ENCODE assay signal across 8 cellular contexts in the genomic region with DNA sequence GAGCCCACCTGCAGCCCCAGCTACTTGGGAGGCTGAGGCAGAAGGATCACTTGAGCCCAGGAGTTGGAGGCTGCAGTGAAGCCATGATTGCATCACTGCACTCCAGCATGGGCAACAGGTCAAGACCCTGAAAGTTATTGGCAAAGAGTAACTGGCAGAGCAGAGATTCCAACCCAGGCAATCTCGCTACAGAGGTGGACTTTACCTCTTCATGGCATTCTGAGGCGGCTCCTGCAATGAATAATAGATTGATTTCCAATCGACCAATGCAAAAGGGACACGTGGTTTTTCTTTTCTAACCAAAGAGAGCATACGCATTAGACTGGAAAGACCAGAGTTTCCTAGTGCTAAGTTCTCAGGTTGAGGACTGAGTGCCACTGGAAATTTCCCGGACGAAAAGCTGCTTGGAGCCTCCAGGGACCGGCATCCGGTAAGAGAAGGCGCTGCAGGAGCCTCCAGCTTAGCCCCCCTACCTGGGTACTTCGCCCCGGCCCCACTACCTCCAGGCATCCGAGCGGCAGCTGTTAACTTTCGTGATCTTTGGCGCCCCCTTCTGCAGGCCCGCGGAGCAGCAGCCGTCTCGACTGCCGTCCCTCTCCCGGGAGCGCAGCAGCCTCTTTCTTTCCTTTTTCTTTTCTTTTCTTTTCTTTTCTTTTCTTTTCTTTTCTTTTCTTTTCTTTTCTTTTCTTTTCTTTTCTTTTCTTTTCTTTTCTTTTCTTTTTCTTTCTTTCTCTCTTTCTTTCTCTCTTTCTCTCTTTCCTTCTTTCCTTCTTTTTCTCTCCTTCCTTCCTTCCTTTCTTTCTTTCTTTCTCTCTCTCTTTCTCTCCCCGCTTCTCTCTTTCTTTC. TPM values are rescaled to one million over a fixed set of nuclear protein-coding genes. Genes with fewer than 3 reads are reported as not detected.
A peak's percentile ranks its signal among the peaks of the same experiment; 100 is the strongest.
DNase-seq lines count a peak whose midpoint lies in the region; ATAC-seq and TF ChIP-seq lines count a peak whose summit lies in the region.

No MANE protein-coding gene starts in this region.

- H3K27ac ChIP-seq in psoas muscle, result no peak overlapping the region

- H3K36me3 Mint-ChIP-seq in activated naive CD8-positive, alpha-beta T cell treated with anti-CD3 and anti-CD28 coated beads for 36 hours, result no peaks in the 10 kb centered on the region

- H3K27me3 Mint-ChIP-seq in activated naive CD8-positive, alpha-beta T cell treated with anti-CD3 and anti-CD28 coated beads for 36 hours, result no peaks in the 10 kb centered on the region

- DNase-seq in DMS153 (lab: John Stamatoyannopoulos, UW), result peak; percentile 56
- peak; percentile 69 for DNase-seq in SK-N-DZ (ENCODE audit: low spot score)
- DNase-seq in activated naive CD8-positive, alpha-beta T cell treated with anti-CD3 and anti-CD28 coated beads for 36 hours, result peak; percentile 77
- DNase-seq in left cardiac atrium, result peak; percentile 80
- peak; percentile 75 to 88 for DNase-seq in psoas muscle

- peak overlapping the region; percentile 12 for H3K4me3 ChIP-seq in psoas muscle

- H3K9me3 Mint-ChIP-seq in activated naive CD8-positive, alpha-beta T cell treated with anti-CD3 and anti-CD28 coated beads for 36 hours, result no peaks in the 10 kb centered on the region

- H3K27ac Mint-ChIP-seq in activated naive CD8-positive, alpha-beta T cell treated with anti-CD3 and anti-CD28 coated beads for 36 hours, result no peak overlapping the region

- no peaks in the 10 kb centered on the region for H3K9me3 ChIP-seq in psoas muscle

- TF ChIP-seq CTCF in LNCAP (IDR thresholded peaks at IDR 0.05), result peak; percentile 81
- peak; percentile 80 for TF ChIP-seq CTCF in psoas muscle (IDR thresholded peaks at IDR 0.05)

- H3K4me1 ChIP-seq in psoas muscle, result peaks cover 12% of the 10 kb centered on the region

- no peak for ATAC-seq in left cardiac atrium
- no peak for ATAC-seq in psoas muscle
- no peak for ATAC-seq in HG03378 (IDR thresholded peaks at IDR 0.05; ENCODE audit: unreplicated experiment)
- no peak for ATAC-seq in HG03439 (IDR thresholded peaks at IDR 0.05; ENCODE audit: unreplicated experiment)

- intact Hi-C loops in left cardiac atrium (cut with DNase I) (loop anchor here (5.0 to 10.0 kb wide), 4 partner anchors 81 to 139 kb away; a partner anchor contains a TSS), psoas muscle (cut with DNase I) (no loop called here)

- no peaks in the 10 kb centered on the region for H3K27me3 ChIP-seq in psoas muscle (ENCODE audit: insufficient read depth in 3 of 3, low read length in 2 of 3)

- no peaks in the 10 kb centered on the region for H3K36me3 ChIP-seq in psoas muscle (ENCODE audit: insufficient read depth in 1 of 2, low read depth in 1 of 2)

- H3K4me1 Mint-ChIP-seq in activated naive CD8-positive, alpha-beta T cell treated with anti-CD3 and anti-CD28 coated beads for 36 hours, result peaks cover 18% of the 10 kb centered on the region

- peak overlapping the region; percentile 22 for H3K4me3 Mint-ChIP-seq in activated naive CD8-positive, alpha-beta T cell treated with anti-CD3 and anti-CD28 coated beads for 36 hours

- 13 to 14% (median 14%) methylated on average over 24 of the region's 24 CpGs for WGBS in psoas muscle, 3 donors

RNA-seq across cellular contexts. Expression of a gene that starts 4.1 kb away (rescaled TPM):
- 0.54 and 3.1 TPM in 2 replicates for polyA plus RNA-seq in SK-N-DZ (2014; cell fraction: cytosol; rRNA removed)
- polyA plus RNA-seq in SK-N-DZ (2014; cell fraction: nucleus; rRNA removed), result 0.84 and 4.4 TPM in 2 replicates
- total RNA-seq in activated naive CD8-positive, alpha-beta T cell treated with anti-CD3 and anti-CD28 coated beads for 36 hours, result 1 to 10 TPM; 3.2 to 3.3 TPM
- total RNA-seq in left cardiac atrium, result 1 to 10 TPM; 2.7 TPM
- total RNA-seq in psoas muscle, result 1 to 10 TPM in 3 of 4 donors, under 1 TPM in 1; 0.91 to 2.6 (median 1.7) TPM
- polyA plus RNA-seq in psoas muscle, result 1 to 10 TPM; 1.8 to 3.8 (median 2.7) TPM

RNA-seq across cellular contexts. Expression of a gene that starts 11.4 kb away (rescaled TPM):
- 21.9 and 22.6 TPM in 2 replicates for polyA plus RNA-seq in SK-N-DZ (2014; cell fraction: cytosol; rRNA removed)
- polyA plus RNA-seq in SK-N-DZ (2014; cell fraction: nucleus; rRNA removed), result 12.4 and 22.5 TPM in 2 replicates
- total RNA-seq in activated naive CD8-positive, alpha-beta T cell treated with anti-CD3 and anti-CD28 coated beads for 36 hours, result 10 to 100 TPM; 10.1 to 10.2 TPM
- total RNA-seq in left cardiac atrium (10 to 100 TPM in 1 of 2 donors, 1 to 10 TPM in 1; 9.0 to 13.3 TPM), psoas muscle (1 to 10 TPM; 2.2 to 3.9 (median 2.5) TPM)
- 1 to 10 TPM; 2.9 to 7.0 (median 4.4) TPM for polyA plus RNA-seq in psoas muscle

RNA-seq across cellular contexts. Expression of a gene that starts 11.7 kb away (rescaled TPM):
- polyA plus RNA-seq in SK-N-DZ (2014; cell fraction: cytosol; rRNA removed), result 76.5 and 98.2 TPM in 2 replicates
- 92.4 and 94.5 TPM in 2 replicates for polyA plus RNA-seq in SK-N-DZ (2014; cell fraction: nucleus; rRNA removed)
- total RNA-seq in activated naive CD8-positive, alpha-beta T cell treated with anti-CD3 and anti-CD28 coated beads for 36 hours, result 10 to 100 TPM; 59.7 to 61.1 TPM
- total RNA-seq in left cardiac atrium, result 10 to 100 TPM; 29.1 to 30.6 TPM
- total RNA-seq in psoas muscle, result 10 to 100 TPM; 26.8 to 40.5 (median 31.7) TPM
- polyA plus RNA-seq in psoas muscle, result 10 to 100 TPM; 31.4 to 58.4 (median 34.8) TPM

RNA-seq across cellular contexts. Expression of a gene that starts 17.9 kb away (rescaled TPM):
- 174 and 196 TPM in 2 replicates for polyA plus RNA-seq in SK-N-DZ (2014; cell fraction: cytosol; rRNA removed)
- 200 and 237 TPM in 2 replicates for polyA plus RNA-seq in SK-N-DZ (2014; cell fraction: nucleus; rRNA removed)
- total RNA-seq in activated naive CD8-positive, alpha-beta T cell treated with anti-CD3 and anti-CD28 coated beads for 36 hours, result 100 to 1,000 TPM; 101 to 104 TPM
- 100 to 1,000 TPM; 104 to 113 TPM for total RNA-seq in left cardiac atrium
- total RNA-seq in psoas muscle, result 10 to 100 TPM; 48.7 to 74.6 (median 68.1) TPM
- polyA plus RNA-seq in psoas muscle, result 100 to 1,000 TPM; 118 to 141 (median 140) TPM

RNA-seq across cellular contexts. Expression of a gene that starts 27.7 kb away (rescaled TPM):
- polyA plus RNA-seq in SK-N-DZ (2014; cell fraction: cytosol; rRNA removed), result 9.0 and 9.4 TPM in 2 replicates
- polyA plus RNA-seq in SK-N-DZ (2014; cell fraction: nucleus; rRNA removed), result 47.1 and 58.1 TPM in 2 replicates
- total RNA-seq in activated naive CD8-positive, alpha-beta T cell treated with anti-CD3 and anti-CD28 coated beads for 36 hours, result 10 to 100 TPM; 17.0 to 20.0 TPM
- total RNA-seq in left cardiac atrium (10 to 100 TPM in 1 of 2 donors, 1 to 10 TPM in 1; 8.3 to 12.2 TPM), psoas muscle (10 to 100 TPM in 1 of 4 donors, 1 to 10 TPM in 3; 4.1 to 14.2 (median 7.4) TPM)
- 10 to 100 TPM in 1 of 3 donors, 1 to 10 TPM in 2; 5.2 to 13.1 (median 9.8) TPM for polyA plus RNA-seq in psoas muscle

Comparison
In these comparisons a context has a peak if more than half of its experiments do, and no peak if none do; other contexts are left out.
1. intact Hi-C loops: an anchor here in left cardiac atrium (5.0 to 10.0 kb wide); none called in psoas muscle.